21 cellular contexts compared by ENCODE assay signal in the genomic region with DNA sequence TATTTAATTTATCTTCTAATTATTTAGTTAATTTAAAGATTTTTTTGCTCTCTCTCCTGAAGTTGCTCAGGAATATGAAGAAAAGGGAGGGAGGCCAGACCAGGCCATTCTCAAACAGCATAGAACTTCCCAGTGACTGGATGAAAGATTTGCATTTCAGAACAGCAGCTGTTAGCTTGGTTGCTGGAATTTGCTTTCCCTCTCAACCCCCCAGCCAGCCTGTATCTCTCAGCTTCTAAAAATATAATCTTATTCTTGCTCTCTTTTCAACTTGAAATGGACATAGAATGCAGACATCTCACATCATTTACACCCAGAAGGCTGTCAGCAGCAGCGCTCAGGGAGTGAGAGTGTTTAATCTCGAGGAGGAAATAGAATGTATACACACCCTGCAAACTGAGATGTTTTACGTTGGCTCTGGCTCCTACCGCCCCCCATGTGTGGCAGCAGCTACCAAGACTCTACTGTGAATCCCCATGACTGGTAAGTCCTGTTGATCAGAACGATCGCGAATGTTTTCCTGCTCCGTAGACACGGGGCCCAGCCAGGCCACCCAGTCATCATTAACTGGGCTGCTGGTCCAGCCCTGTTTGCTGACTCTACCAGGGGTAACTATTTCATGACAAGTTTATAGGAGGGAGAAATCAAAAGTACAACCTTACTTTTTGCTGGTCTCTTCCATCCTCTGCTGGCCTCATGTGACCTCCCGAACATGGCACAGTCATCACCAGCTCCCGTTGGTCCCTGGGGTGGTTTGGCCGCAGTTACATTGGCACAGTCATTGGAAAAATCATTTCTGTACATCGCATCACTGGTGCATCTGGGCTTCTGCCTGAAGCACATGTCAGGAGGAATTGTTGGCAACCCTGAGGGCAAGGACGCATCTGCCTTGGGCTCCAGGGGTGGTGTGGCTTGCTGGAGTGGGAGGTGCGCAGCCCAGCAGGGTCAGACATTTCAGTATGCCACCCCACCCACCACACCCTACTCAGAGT.
DNase-seq lines count a peak whose midpoint lies in the region; ATAC-seq and TF ChIP-seq lines count a peak whose summit lies in the region.
"Had no signal": no experiment of that assay in that cellular context is flagged by ENCODE, and none has a peak within 500 bp of the region (broad histone marks: within the 10 kb centered on the region; RNA-seq: fewer than 3 reads in every experiment).

No MANE protein-coding gene starts in this region.

- 28 to 36% (median 33%) methylated on average over 11 to 15 of the region's 15 CpGs for WGBS in heart left ventricle, 4 donors

- DNase-seq in NCI-H526 treated with DMSO at 0.1 percent for 48 hours (lab: John Stamatoyannopoulos, UW): peak; percentile 22
- peak in 4 of 5 donors; percentile 30 to 75 (median 55) for DNase-seq in heart left ventricle
- peak; percentile 9 for DNase-seq in myocyte (ENCODE audit: low read depth)
- DNase-seq in foreskin melanocyte: no peak
- no peak for DNase-seq in GM10266 (ENCODE audit: extremely low spot score)
- no peak for DNase-seq in NCI-H2107 treated with DMSO at 0.1 percent for 48 hours (lab: John Stamatoyannopoulos, UW; ENCODE audit: unreplicated experiment)
- no peak for DNase-seq in activated T-helper 1 cell treated with anti-CD3 and anti-CD28 coated beads, Interleukin-12 subunit alpha, Interleukin-12 subunit beta, Interleukin-2, Interleukin-4 antibody, amounts not matched to agents 30 ng/mL and 10 ng/mL and 1 ng/mL, durations not matched to agents 14 hours and 24 hours and 36 hours (ENCODE audit: low spot score)
- DNase-seq: activated B cell treated with CpG ODN at 0.5 μM for 24 hours; activated CD4-positive, alpha-beta memory T cell treated with anti-CD3 and anti-CD28 coated beads for 36 hours; lower lobe of right lung; naive B cell; NCI-H1105 treated with DMSO at 0.1 percent for 48 hours; NCI-H524; RPMI8226; small intestine; stimulated activated CD4-positive, alpha-beta T cell treated with anti-CD3 and anti-CD28 coated beads, Interleukin-4, amount 100 ng/mL, for 24 hours; T-helper 9 cell had no signal

- H3K9me3 ChIP-seq in heart left ventricle (no peaks in the 10 kb centered on the region), stomach smooth muscle (ENCODE audit: control insufficient read depth in 2 of 2, low read length in 2 of 2) (no peaks in the 10 kb centered on the region)
- H3K9me3 ChIP-seq: lower lobe of right lung had no signal

- H3K4me1 ChIP-seq in heart left ventricle: peaks cover 0 to 28% (median 13%) of the 10 kb centered on the region in 12 donors
- peaks cover 19% of the 10 kb centered on the region for H3K4me1 ChIP-seq in stomach smooth muscle (ENCODE audit: control insufficient read depth, insufficient read depth, low read length)

- no peak for TF ChIP-seq POLR2A in heart left ventricle (IDR thresholded peaks at IDR 0.05)

- H3K9ac ChIP-seq in stomach smooth muscle (ENCODE audit: low read length in 2 of 2): peak overlapping the region in 1 of 2 donors; percentile 24

- intact Hi-C loops in heart left ventricle (cut with DNase I): no loop called here
- intact Hi-C loops in activated T-helper 1 cell treated with anti-CD3 and anti-CD28 coated beads, Interleukin-12 subunit alpha, Interleukin-12 subunit beta, Interleukin-2, Interleukin-4 antibody, amounts not matched to agents 30 ng/mL and 10 ng/mL and 1 ng/mL, durations not matched to agents 14 hours and 24 hours and 36 hours (cut with micrococcal nuclease): no loop called here

- H3K4me3 ChIP-seq in heart left ventricle: peak overlapping the region in 7 of 12 donors; percentile 11 to 44 (median 22)
- H3K4me3 ChIP-seq in stomach smooth muscle (ENCODE audit: low read length in 2 of 2): peak overlapping the region; percentile 35 to 51
- H3K4me3 ChIP-seq: lower lobe of right lung had no signal

- H3K36me3 ChIP-seq in heart left ventricle (no peaks in the 10 kb centered on the region), stomach smooth muscle (ENCODE audit: control insufficient read depth in 2 of 2, insufficient read depth in 2 of 2, low read length in 2 of 2) (no peaks in the 10 kb centered on the region)
- H3K36me3 ChIP-seq: lower lobe of right lung had no signal

- no peaks in the 10 kb centered on the region for H3K36me3 Mint-ChIP-seq in activated T-helper 1 cell treated with anti-CD3 and anti-CD28 coated beads, Interleukin-12 subunit alpha, Interleukin-12 subunit beta, Interleukin-2, Interleukin-4 antibody, amounts not matched to agents 30 ng/mL and 10 ng/mL and 1 ng/mL, durations not matched to agents 14 hours and 24 hours and 36 hours (ENCODE audit: low read depth)
- H3K36me3 Mint-ChIP-seq: activated CD4-positive, alpha-beta memory T cell treated with anti-CD3 and anti-CD28 coated beads for 36 hours; CD14-positive monocyte; naive B cell had no signal

- TF ChIP-seq CTCF in heart left ventricle (IDR thresholded peaks at IDR 0.05) (no peak), GM10266 (IDR thresholded peaks at IDR 0.05; ENCODE audit: control insufficient read depth, insufficient read depth, low read depth, missing control alignments) (no peak)

- ATAC-seq in heart left ventricle: peak; percentile 83 to 94 (median 90)
- ATAC-seq: HepG2, lower lobe of right lung had no signal

- no peaks in the 10 kb centered on the region for H3K4me1 Mint-ChIP-seq in activated T-helper 1 cell treated with anti-CD3 and anti-CD28 coated beads, Interleukin-12 subunit alpha, Interleukin-12 subunit beta, Interleukin-2, Interleukin-4 antibody, amounts not matched to agents 30 ng/mL and 10 ng/mL and 1 ng/mL, durations not matched to agents 14 hours and 24 hours and 36 hours (ENCODE audit: low read depth)
- H3K4me1 Mint-ChIP-seq: activated B cell treated with CpG ODN at 0.5 μM for 24 hours, CD14-positive monocyte, naive B cell had no signal

- no peak overlapping the region for H3K27ac Mint-ChIP-seq in activated T-helper 1 cell treated with anti-CD3 and anti-CD28 coated beads, Interleukin-12 subunit alpha, Interleukin-12 subunit beta, Interleukin-2, Interleukin-4 antibody, amounts not matched to agents 30 ng/mL and 10 ng/mL and 1 ng/mL, durations not matched to agents 14 hours and 24 hours and 36 hours
- H3K27ac Mint-ChIP-seq: activated B cell treated with CpG ODN at 0.5 μM for 24 hours; activated CD4-positive, alpha-beta memory T cell treated with anti-CD3 and anti-CD28 coated beads for 36 hours; naive B cell; stimulated activated naive CD8-positive, alpha-beta T cell treated with anti-CD3 and anti-CD28 coated beads, Interleukin-15, Interleukin-2, amounts not matched to agents 100 ng/mL and 50 ng/mL, for 24 hours had no signal

- H3K27me3 ChIP-seq in heart left ventricle: peaks cover 0 to 2% (median 0%) of the 10 kb centered on the region in 9 donors
- no peaks in the 10 kb centered on the region for H3K27me3 ChIP-seq in stomach smooth muscle (ENCODE audit: control insufficient read depth in 1 of 2, insufficient read depth in 2 of 2, low read length in 2 of 2)

- H3K9me3 Mint-ChIP-seq in activated T-helper 1 cell treated with anti-CD3 and anti-CD28 coated beads, Interleukin-12 subunit alpha, Interleukin-12 subunit beta, Interleukin-2, Interleukin-4 antibody, amounts not matched to agents 30 ng/mL and 10 ng/mL and 1 ng/mL, durations not matched to agents 14 hours and 24 hours and 36 hours: no peaks in the 10 kb centered on the region
- H3K9me3 Mint-ChIP-seq: activated B cell treated with CpG ODN at 0.5 μM for 24 hours; activated CD4-positive, alpha-beta memory T cell treated with anti-CD3 and anti-CD28 coated beads for 36 hours; CD14-positive monocyte; naive B cell; stimulated activated naive CD8-positive, alpha-beta T cell treated with anti-CD3 and anti-CD28 coated beads, Interleukin-15, Interleukin-2, amounts not matched to agents 100 ng/mL and 50 ng/mL, for 24 hours had no signal

- H3K27ac ChIP-seq in heart left ventricle: peak overlapping the region in 11 of 12 donors; percentile 44 to 91 (median 72)
- H3K27ac ChIP-seq in stomach smooth muscle (ENCODE audit: low read length): peak overlapping the region; percentile 24
- H3K27ac ChIP-seq: lower lobe of right lung had no signal

- no peak overlapping the region for H3K4me3 Mint-ChIP-seq in activated T-helper 1 cell treated with anti-CD3 and anti-CD28 coated beads, Interleukin-12 subunit alpha, Interleukin-12 subunit beta, Interleukin-2, Interleukin-4 antibody, amounts not matched to agents 30 ng/mL and 10 ng/mL and 1 ng/mL, durations not matched to agents 14 hours and 24 hours and 36 hours
- H3K4me3 Mint-ChIP-seq: activated B cell treated with CpG ODN at 0.5 μM for 24 hours; activated CD4-positive, alpha-beta memory T cell treated with anti-CD3 and anti-CD28 coated beads for 36 hours; CD14-positive monocyte; naive B cell; stimulated activated naive CD8-positive, alpha-beta T cell treated with anti-CD3 and anti-CD28 coated beads, Interleukin-15, Interleukin-2, amounts not matched to agents 100 ng/mL and 50 ng/mL, for 24 hours had no signal

- H3K27me3 Mint-ChIP-seq in activated T-helper 1 cell treated with anti-CD3 and anti-CD28 coated beads, Interleukin-12 subunit alpha, Interleukin-12 subunit beta, Interleukin-2, Interleukin-4 antibody, amounts not matched to agents 30 ng/mL and 10 ng/mL and 1 ng/mL, durations not matched to agents 14 hours and 24 hours and 36 hours (ENCODE audit: insufficient read depth): no peaks in the 10 kb centered on the region
- H3K27me3 Mint-ChIP-seq: activated B cell treated with CpG ODN at 0.5 μM for 24 hours; stimulated activated naive CD8-positive, alpha-beta T cell treated with anti-CD3 and anti-CD28 coated beads, Interleukin-15, Interleukin-2, amounts not matched to agents 100 ng/mL and 50 ng/mL, for 24 hours had no signal

Comparison
In these comparisons a context has a peak if more than half of its experiments do, and no peak if none do; other contexts are left out.
1. DNase-seq: peak in NCI-H526 treated with DMSO at 0.1 percent for 48 hours (single experiment), heart left ventricle (4 of 5) and myocyte (single experiment); none in foreskin melanocyte (single experiment), GM10266 (single experiment), NCI-H2107 treated with DMSO at 0.1 percent for 48 hours (single experiment) and activated T-helper 1 cell treated with anti-CD3 and anti-CD28 coated beads, Interleukin-12 subunit alpha, Interleukin-12 subunit beta, Interleukin-2, Interleukin-4 antibody, amounts not matched to agents 30 ng/mL and 10 ng/mL and 1 ng/mL, durations not matched to agents 14 hours and 24 hours and 36 hours (single experiment).